ENCODE assay signal across 16 cellular contexts in the genomic region with DNA sequence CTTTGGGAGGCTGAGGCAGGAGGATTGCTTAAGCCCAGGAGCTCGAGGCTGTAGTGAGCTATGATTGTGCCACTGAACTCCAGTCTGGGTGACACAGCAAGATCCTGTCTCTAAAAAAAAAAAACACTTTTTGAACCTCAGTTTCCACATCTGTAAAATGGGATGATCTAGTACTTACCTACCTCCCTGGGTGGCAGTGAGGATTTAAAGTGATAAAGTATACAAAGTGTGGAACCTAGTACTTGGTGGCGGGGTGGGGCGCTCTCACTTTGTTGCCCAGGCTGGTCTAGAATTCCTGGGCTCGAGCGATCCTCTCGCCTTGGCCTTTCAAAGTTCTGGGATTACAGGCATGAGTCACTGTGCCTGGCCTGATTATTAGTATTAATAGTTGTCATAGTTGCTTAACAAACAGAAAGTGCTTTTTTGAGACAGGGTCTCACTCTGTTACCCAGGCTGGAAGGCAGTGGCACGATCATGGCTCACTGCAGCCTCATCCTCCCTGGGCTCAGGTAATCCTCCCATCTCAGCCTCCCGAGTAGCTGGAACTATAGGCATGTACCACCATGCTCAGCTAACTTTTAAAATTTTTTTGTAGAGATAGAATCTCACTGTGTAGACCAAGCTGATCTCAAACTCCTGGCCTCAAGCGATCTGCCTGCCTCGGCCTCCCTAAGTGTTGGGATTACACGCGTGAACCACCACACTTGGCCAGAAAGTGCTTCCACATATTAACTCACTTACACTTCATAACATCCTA. TPM values are rescaled to one million over a fixed set of nuclear protein-coding genes. Genes with fewer than 3 reads are reported as not detected.
DNase-seq lines count a peak whose midpoint lies in the region; ATAC-seq and TF ChIP-seq lines count a peak whose summit lies in the region.
"Had no signal": no experiment of that assay in that cellular context is flagged by ENCODE, and none has a peak within 500 bp of the region (broad histone marks: within the 10 kb centered on the region; RNA-seq: fewer than 3 reads in every experiment).

No MANE protein-coding gene starts in this region.

- H3K79me2 ChIP-seq in SK-N-SH (ENCODE audit: insufficient read depth) (no peaks in the 10 kb centered on the region), trophoblast cell (ENCODE audit: control insufficient read depth, insufficient read depth, low read length, poor library complexity) (no peaks in the 10 kb centered on the region)

- WGBS in SK-N-SH (ENCODE audit: low lambda C conversion rate): 86% methylated on average over 12 of the region's 12 CpGs
- no CpG with 5 or more reads among the region's 12 CpGs for WGBS in trophoblast cell (ENCODE audit: extremely low coverage, insufficient coverage, insufficient read length)
- WGBS in urinary bladder: 78% methylated on average over 12 of the region's 12 CpGs

- ATAC-seq in SK-N-SH treated with all-trans-retinoic acid at 6 μM for 48 hours: no peak
- peak; percentile 4 for ATAC-seq in left ventricle myocardium superior
- ATAC-seq: activated CD4-positive, alpha-beta T cell treated with anti-CD3 and anti-CD28 coated beads for 36 hours; activated T-cell treated with anti-CD3 and anti-CD28 coated beads, Interleukin-2, amount 50 U/mL, for 4 hours had no signal

- H3K9me3 ChIP-seq in SK-N-SH: no peaks in the 10 kb centered on the region
- no peaks in the 10 kb centered on the region for H3K9me3 ChIP-seq in trophoblast cell (ENCODE audit: insufficient read depth, low read depth, low read length)

- no peak overlapping the region for H2BK5ac ChIP-seq in trophoblast cell (ENCODE audit: low read depth, low read length, poor library complexity)

- no peaks in the 10 kb centered on the region for H3K27me3 ChIP-seq in SK-N-SH (ENCODE audit: insufficient read depth)
- no peaks in the 10 kb centered on the region for H3K27me3 ChIP-seq in trophoblast cell (ENCODE audit: insufficient read depth, low read length)

- TF ChIP-seq RAD21 in SK-N-SH (IDR thresholded peaks at IDR 0.05; ENCODE audit: low read length): no peak

- intact Hi-C loops in left ventricle myocardium superior (cut with micrococcal nuclease): no loop called here
- intact Hi-C loops in activated T-helper 1 cell treated with anti-CD3 and anti-CD28 coated beads, Interleukin-12 subunit alpha, Interleukin-12 subunit beta, Interleukin-2, Interleukin-4 antibody, amounts not matched to agents 30 ng/mL and 10 ng/mL and 1 ng/mL, durations not matched to agents 14 hours and 24 hours and 36 hours (cut with micrococcal nuclease): no loop called here

- H2AFZ ChIP-seq in SK-N-SH (ENCODE audit: low read depth) (no peak overlapping the region), trophoblast cell (ENCODE audit: insufficient read depth, low read length, poor library complexity) (no peak overlapping the region)

- H3K4me3 ChIP-seq in SK-N-SH (ENCODE audit: low read depth in 2 of 2, low read length in 1 of 2): no peak overlapping the region
- H3K4me3 ChIP-seq in trophoblast cell (ENCODE audit: low read depth, low read length): no peak overlapping the region
- no peak overlapping the region for H3K4me3 ChIP-seq in urinary bladder (ENCODE audit: low read depth, low read length)

- no peak overlapping the region for H4K91ac ChIP-seq in trophoblast cell (ENCODE audit: low read depth, low read length)

- no peak overlapping the region for H4K12ac ChIP-seq in trophoblast cell (ENCODE audit: low read depth, low read length)

- H4K20me1 ChIP-seq in SK-N-SH (ENCODE audit: insufficient read depth): no peaks in the 10 kb centered on the region

- H3K27ac Mint-ChIP-seq in activated T-helper 1 cell treated with anti-CD3 and anti-CD28 coated beads, Interleukin-12 subunit alpha, Interleukin-12 subunit beta, Interleukin-2, Interleukin-4 antibody, amounts not matched to agents 30 ng/mL and 10 ng/mL and 1 ng/mL, durations not matched to agents 14 hours and 24 hours and 36 hours: no peak overlapping the region
- H3K27ac Mint-ChIP-seq: activated CD4-positive, alpha-beta T cell treated with anti-CD3 and anti-CD28 coated beads for 36 hours; CD4-positive, CD25-positive, alpha-beta regulatory T cell had no signal

- H4K8ac ChIP-seq in trophoblast cell (ENCODE audit: low read depth, low read length): no peak overlapping the region

- no peak overlapping the region for H3K14ac ChIP-seq in trophoblast cell (ENCODE audit: low read length)

- no peaks in the 10 kb centered on the region for H3K36me3 Mint-ChIP-seq in activated T-helper 1 cell treated with anti-CD3 and anti-CD28 coated beads, Interleukin-12 subunit alpha, Interleukin-12 subunit beta, Interleukin-2, Interleukin-4 antibody, amounts not matched to agents 30 ng/mL and 10 ng/mL and 1 ng/mL, durations not matched to agents 14 hours and 24 hours and 36 hours (ENCODE audit: low read depth)
- H3K36me3 Mint-ChIP-seq: brain; CD4-positive, CD25-positive, alpha-beta regulatory T cell had no signal

- no peak overlapping the region for H3K23ac ChIP-seq in trophoblast cell (ENCODE audit: low read length)

- no peaks in the 10 kb centered on the region for H3K79me1 ChIP-seq in trophoblast cell (ENCODE audit: low read length)

- CTCF ChIA-PET in SK-N-SH (lab: Yijun Ruan, JAX): interaction anchor here (0.6 to 2.6 kb wide), 7 partner anchors 9 to 50 kb away, joined by 3 to 10 read pairs (median 3); a partner anchor contains a TSS

- H3K9ac ChIP-seq in SK-N-SH: no peak overlapping the region
- no peak overlapping the region for H3K9ac ChIP-seq in trophoblast cell (ENCODE audit: low read length)

- no peaks in the 10 kb centered on the region for H3K9me2 ChIP-seq in SK-N-SH

- H3K4me2 ChIP-seq in SK-N-SH: peak overlapping the region; percentile 58
- no peak overlapping the region for H3K4me2 ChIP-seq in trophoblast cell (ENCODE audit: low read length)

- H2BK120ac ChIP-seq in trophoblast cell (ENCODE audit: insufficient read depth, low read length, poor library complexity): no peak overlapping the region

- no peak overlapping the region for H2BK12ac ChIP-seq in trophoblast cell (ENCODE audit: low read length)

- POLR2A ChIA-PET in SK-N-SH (lab: Yijun Ruan, JAX): interaction anchor here (0.9 to 3.3 kb wide), 4 partner anchors 8 to 15 kb away, joined by 3 to 34 read pairs (median 12); a partner anchor contains a TSS

- H3K27me3 Mint-ChIP-seq in activated T-helper 1 cell treated with anti-CD3 and anti-CD28 coated beads, Interleukin-12 subunit alpha, Interleukin-12 subunit beta, Interleukin-2, Interleukin-4 antibody, amounts not matched to agents 30 ng/mL and 10 ng/mL and 1 ng/mL, durations not matched to agents 14 hours and 24 hours and 36 hours (ENCODE audit: insufficient read depth): peaks cover 29% of the 10 kb centered on the region

- no peak overlapping the region for H3K18ac ChIP-seq in trophoblast cell (ENCODE audit: low read length)

- no peak for TF ChIP-seq CTCF in SK-N-SH (IDR thresholded peaks at IDR 0.05)

- H3K4me1 ChIP-seq in SK-N-SH (ENCODE audit: control insufficient read depth in 1 of 2, insufficient read depth in 2 of 2, low read depth in 1 of 2, low read length in 1 of 2) (peaks cover 0 to 12% of the 10 kb centered on the region in 2 experiments; a peak in 1 of 4 replicates), trophoblast cell (ENCODE audit: control insufficient read depth in 1 of 2, insufficient read depth in 2 of 2, low read length in 2 of 2) (no peaks in the 10 kb centered on the region), urinary bladder (ENCODE audit: insufficient read depth) (no peaks in the 10 kb centered on the region)

- H2AK5ac ChIP-seq in trophoblast cell (ENCODE audit: low read length): no peak overlapping the region

- H3K4me1 Mint-ChIP-seq in activated T-helper 1 cell treated with anti-CD3 and anti-CD28 coated beads, Interleukin-12 subunit alpha, Interleukin-12 subunit beta, Interleukin-2, Interleukin-4 antibody, amounts not matched to agents 30 ng/mL and 10 ng/mL and 1 ng/mL, durations not matched to agents 14 hours and 24 hours and 36 hours (ENCODE audit: low read depth): peaks cover 5% of the 10 kb centered on the region
- H3K4me1 Mint-ChIP-seq: CD4-positive, CD25-positive, alpha-beta regulatory T cell had no signal

- H3K4me3 Mint-ChIP-seq in activated T-helper 1 cell treated with anti-CD3 and anti-CD28 coated beads, Interleukin-12 subunit alpha, Interleukin-12 subunit beta, Interleukin-2, Interleukin-4 antibody, amounts not matched to agents 30 ng/mL and 10 ng/mL and 1 ng/mL, durations not matched to agents 14 hours and 24 hours and 36 hours: no peak overlapping the region
- H3K4me3 Mint-ChIP-seq: activated CD4-positive, alpha-beta T cell treated with anti-CD3 and anti-CD28 coated beads for 36 hours; activated T-cell treated with anti-CD3 and anti-CD28 coated beads, Interleukin-2, amount 50 U/mL, for 4 hours had no signal

- DNase-seq in SK-N-SH: no peak
- peak; percentile 34 for DNase-seq in left ventricle myocardium superior
- peak; percentile 59 to 74 for DNase-seq in trophoblast cell
- DNase-seq in activated CD8-positive, alpha-beta memory T cell treated with anti-CD3 and anti-CD28 coated beads, Interleukin-2, amount 50 U/mL, for 4 hours: no peak
- DNase-seq in NCI-H2196 treated with DMSO at 0.1 percent for 48 hours (lab: John Stamatoyannopoulos, UW; ENCODE audit: unreplicated experiment): no peak
- DNase-seq in activated T-helper 1 cell treated with anti-CD3 and anti-CD28 coated beads, Interleukin-12 subunit alpha, Interleukin-12 subunit beta, Interleukin-2, Interleukin-4 antibody, amounts not matched to agents 30 ng/mL and 10 ng/mL and 1 ng/mL, durations not matched to agents 14 hours and 24 hours and 36 hours (ENCODE audit: low spot score): no peak
- DNase-seq: activated CD4-positive, alpha-beta T cell treated with anti-CD3 and anti-CD28 coated beads for 36 hours; activated T-cell treated with anti-CD3 and anti-CD28 coated beads, Interleukin-2, amount 50 U/mL, for 4 hours; CD4-positive, CD25-positive, alpha-beta regulatory T cell; NCI-H226; OCI-M1; stimulated activated naive CD4-positive, alpha-beta T cell treated with Interleukin-2 at 50 U/mL for 16 hours had no signal

- no peak overlapping the region for H3K4ac ChIP-seq in trophoblast cell (ENCODE audit: low read depth, low read length)

- H3K36me3 ChIP-seq in SK-N-SH (replicated peaks in 1 of 2; ENCODE audit: control insufficient read depth in 1 of 2, insufficient read depth in 2 of 2, low read length in 1 of 2) (no peaks in the 10 kb centered on the region), trophoblast cell (ENCODE audit: control insufficient read depth in 1 of 2, insufficient read depth in 2 of 2, low read length in 2 of 2) (no peaks in the 10 kb centered on the region), urinary bladder (ENCODE audit: insufficient read depth) (no peaks in the 10 kb centered on the region)

- H3K9me3 Mint-ChIP-seq in activated T-helper 1 cell treated with anti-CD3 and anti-CD28 coated beads, Interleukin-12 subunit alpha, Interleukin-12 subunit beta, Interleukin-2, Interleukin-4 antibody, amounts not matched to agents 30 ng/mL and 10 ng/mL and 1 ng/mL, durations not matched to agents 14 hours and 24 hours and 36 hours: no peaks in the 10 kb centered on the region
- H3K9me3 Mint-ChIP-seq: activated T-cell treated with anti-CD3 and anti-CD28 coated beads, Interleukin-2, amount 50 U/mL, for 4 hours; CD4-positive, CD25-positive, alpha-beta regulatory T cell had no signal

- peak overlapping the region; percentile 40 to 71; a peak in 2 of 4 replicates for H3K27ac ChIP-seq in SK-N-SH (ENCODE audit: low read depth in 2 of 2, low read length in 1 of 2)
- H3K27ac ChIP-seq in trophoblast cell (ENCODE audit: low read depth, low read length): no peak overlapping the region
- H3K27ac ChIP-seq in urinary bladder (ENCODE audit: low read depth): peak overlapping the region; percentile 27
- H3K27ac ChIP-seq: 22Rv1 had no signal

- TF ChIP-seq EP300 in SK-N-SH (IDR thresholded peaks at IDR 0.05; ENCODE audit: borderline replicate concordance in 1 of 2, low read depth in 1 of 2, low read length in 1 of 2): no peak

- peaks cover 5% of the 10 kb centered on the region for H3F3A ChIP-seq in SK-N-SH (replicated peaks; ENCODE audit: insufficient read depth)

RNA-seq across cellular contexts. Expression of a gene that starts 7.0 kb away (rescaled TPM):
- polyA plus RNA-seq in SK-N-SH (2012; rRNA removed): 114 and 154 TPM in 2 replicates
- polyA plus RNA-seq in SK-N-SH (2012; cell fraction: cytosol; rRNA removed): 68.2 and 102 TPM in 2 replicates
- 169 and 176 TPM in 2 replicates for polyA plus RNA-seq in SK-N-SH (2012; cell fraction: nucleus; rRNA removed)
- total RNA-seq in left ventricle myocardium superior: 97.7 TPM
- 39.7 and 41.3 TPM in 2 replicates for polyA plus RNA-seq in trophoblast cell (2013)
- 51.5 TPM for total RNA-seq in urinary bladder
- polyA plus RNA-seq in urinary bladder: 221 TPM
- total RNA-seq in activated T-helper 1 cell treated with anti-CD3 and anti-CD28 coated beads, Interleukin-12 subunit alpha, Interleukin-12 subunit beta, Interleukin-2, Interleukin-4 antibody, amounts not matched to agents 30 ng/mL and 10 ng/mL and 1 ng/mL, durations not matched to agents 14 hours and 24 hours and 36 hours: 1.5 and 1.9 TPM in 2 replicates

RNA-seq across cellular contexts. Expression of a gene that starts 15.5 kb away (rescaled TPM):
- polyA plus RNA-seq in SK-N-SH (2012; rRNA removed) (18.2 and 23.1 TPM in 2 replicates), urinary bladder (44.0 TPM)
- polyA plus RNA-seq in SK-N-SH (2012; cell fraction: cytosol; rRNA removed): 12.0 and 16.5 TPM in 2 replicates
- 30.5 and 34.6 TPM in 2 replicates for polyA plus RNA-seq in SK-N-SH (2012; cell fraction: nucleus; rRNA removed)
- total RNA-seq in left ventricle myocardium superior (26.2 TPM), urinary bladder (11.5 TPM)
- polyA plus RNA-seq in trophoblast cell (2013): 17.6 and 18.6 TPM in 2 replicates
- total RNA-seq in activated T-helper 1 cell treated with anti-CD3 and anti-CD28 coated beads, Interleukin-12 subunit alpha, Interleukin-12 subunit beta, Interleukin-2, Interleukin-4 antibody, amounts not matched to agents 30 ng/mL and 10 ng/mL and 1 ng/mL, durations not matched to agents 14 hours and 24 hours and 36 hours: 27.9 and 28.5 TPM in 2 replicates

RNA-seq across cellular contexts. Expression of a gene that starts 27.8 kb away (rescaled TPM):
- polyA plus RNA-seq in SK-N-SH (2012; rRNA removed) (338 and 363 TPM in 2 replicates), urinary bladder (129 TPM)
- polyA plus RNA-seq in SK-N-SH (2012; cell fraction: cytosol; rRNA removed): 162 and 242 TPM in 2 replicates
- polyA plus RNA-seq in SK-N-SH (2012; cell fraction: nucleus; rRNA removed): 656 and 683 TPM in 2 replicates
- total RNA-seq in left ventricle myocardium superior (123 TPM), urinary bladder (31.7 TPM)
- polyA plus RNA-seq in trophoblast cell (2013): 69.0 and 71.9 TPM in 2 replicates
- 43.0 and 46.9 TPM in 2 replicates for total RNA-seq in activated T-helper 1 cell treated with anti-CD3 and anti-CD28 coated beads, Interleukin-12 subunit alpha, Interleukin-12 subunit beta, Interleukin-2, Interleukin-4 antibody, amounts not matched to agents 30 ng/mL and 10 ng/mL and 1 ng/mL, durations not matched to agents 14 hours and 24 hours and 36 hours

RNA-seq across cellular contexts. Expression of a gene that starts 27.9 kb away (rescaled TPM):
- polyA plus RNA-seq in SK-N-SH (2012; rRNA removed) (3.5 and 4.7 TPM in 2 replicates), urinary bladder (11.7 TPM)
- polyA plus RNA-seq in SK-N-SH (2012; cell fraction: cytosol; rRNA removed): 1.3 and 1.9 TPM in 2 replicates
- polyA plus RNA-seq in SK-N-SH (2012; cell fraction: nucleus; rRNA removed): 21.3 and 22.3 TPM in 2 replicates
- total RNA-seq in left ventricle myocardium superior (5.8 TPM), urinary bladder (4.8 TPM)
- polyA plus RNA-seq in trophoblast cell (2013): 0.97 and 1.2 TPM in 2 replicates
- total RNA-seq in activated T-helper 1 cell treated with anti-CD3 and anti-CD28 coated beads, Interleukin-12 subunit alpha, Interleukin-12 subunit beta, Interleukin-2, Interleukin-4 antibody, amounts not matched to agents 30 ng/mL and 10 ng/mL and 1 ng/mL, durations not matched to agents 14 hours and 24 hours and 36 hours: 1.9 and 3.4 TPM in 2 replicates

RNA-seq across cellular contexts. Expression of a gene that starts 31.5 kb away (rescaled TPM):
- polyA plus RNA-seq in SK-N-SH (2012; rRNA removed): 1.3 and 2.9 TPM in 2 replicates
- 0.28 and 0.32 TPM in 2 replicates for polyA plus RNA-seq in SK-N-SH (2012; cell fraction: cytosol; rRNA removed)
- polyA plus RNA-seq in SK-N-SH (2012; cell fraction: nucleus; rRNA removed): 13.5 and 18.1 TPM in 2 replicates
- 1.1 TPM for total RNA-seq in left ventricle myocardium superior
- 0.11 and 0.17 TPM in 2 replicates for polyA plus RNA-seq in trophoblast cell (2013)
- 1.7 TPM for total RNA-seq in urinary bladder
- polyA plus RNA-seq in urinary bladder: 3.8 TPM
- 0.59 and 1.1 TPM in 2 replicates for total RNA-seq in activated T-helper 1 cell treated with anti-CD3 and anti-CD28 coated beads, Interleukin-12 subunit alpha, Interleukin-12 subunit beta, Interleukin-2, Interleukin-4 antibody, amounts not matched to agents 30 ng/mL and 10 ng/mL and 1 ng/mL, durations not matched to agents 14 hours and 24 hours and 36 hours
- polyA plus RNA-seq: CD4-positive, CD25-positive, alpha-beta regulatory T cell had no signal

Comparison
In these comparisons a context has a peak if more than half of its experiments do, and no peak if none do; other contexts are left out.
1. DNase-seq: peak in left ventricle myocardium superior (single experiment) and trophoblast cell (2 of 2); none in SK-N-SH (single experiment), activated CD8-positive, alpha-beta memory T cell treated with anti-CD3 and anti-CD28 coated beads, Interleukin-2, amount 50 U/mL, for 4 hours (single experiment), NCI-H2196 treated with DMSO at 0.1 percent for 48 hours (single experiment) and activated T-helper 1 cell treated with anti-CD3 and anti-CD28 coated beads, Interleukin-12 subunit alpha, Interleukin-12 subunit beta, Interleukin-2, Interleukin-4 antibody, amounts not matched to agents 30 ng/mL and 10 ng/mL and 1 ng/mL, durations not matched to agents 14 hours and 24 hours and 36 hours (single experiment).
2. RNA of a gene that starts 7.0 kb away (total RNA-seq): 97.7 TPM in left ventricle myocardium superior (single experiment) and 51.5 TPM in urinary bladder (single experiment); 1.5 to 1.9 TPM in activated T-helper 1 cell treated with anti-CD3 and anti-CD28 coated beads, Interleukin-12 subunit alpha, Interleukin-12 subunit beta, Interleukin-2, Interleukin-4 antibody, amounts not matched to agents 30 ng/mL and 10 ng/mL and 1 ng/mL, durations not matched to agents 14 hours and 24 hours and 36 hours; every median in the first group is over 10 times any median in the second.